ENCODE assay signal across 8 cellular contexts in the genomic region with DNA sequence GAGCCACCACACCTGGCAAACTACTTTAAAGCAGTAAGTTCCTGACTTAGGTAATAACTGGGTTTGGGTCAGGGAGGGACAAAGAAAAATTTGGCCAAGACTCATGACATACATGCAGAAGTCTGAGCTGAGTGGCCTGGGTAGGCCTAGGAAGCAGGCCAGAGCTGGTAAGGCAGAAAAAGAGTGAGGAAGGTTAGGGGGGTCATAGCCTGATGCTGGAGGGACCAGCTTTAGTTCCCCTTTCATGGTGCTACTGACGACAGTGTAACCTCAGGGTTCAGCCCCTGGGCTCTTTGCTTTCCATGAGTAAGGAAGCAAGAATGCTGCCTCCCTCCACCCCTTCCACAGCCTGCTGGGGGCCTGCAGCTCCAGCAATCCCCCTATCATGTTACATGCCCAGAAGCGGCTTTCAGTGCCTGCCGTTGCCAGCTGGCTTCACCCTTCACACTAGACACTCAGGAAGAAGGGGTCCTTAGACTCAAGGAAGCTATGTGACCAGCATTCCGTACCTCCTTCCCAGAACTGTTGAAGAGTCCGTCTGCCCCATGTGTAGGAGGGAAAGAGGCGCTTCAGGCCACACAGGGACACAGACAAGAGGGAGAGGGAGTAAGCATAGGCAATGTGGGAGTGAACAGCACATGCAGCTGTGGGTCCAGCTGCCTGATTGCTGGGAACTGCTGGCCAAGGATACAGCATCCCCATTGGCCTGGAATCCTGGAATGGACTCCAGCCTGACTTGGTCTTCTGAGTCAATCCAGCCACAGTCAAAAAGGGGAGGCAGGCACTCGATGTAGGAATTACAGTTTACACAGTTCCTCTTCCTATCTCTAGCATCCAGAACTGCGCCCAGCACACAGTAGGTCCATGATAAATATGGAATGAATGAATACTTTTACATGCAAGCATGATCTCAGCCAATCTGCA.
DNase-seq lines count a peak whose midpoint lies in the region; ATAC-seq lines count a peak whose summit lies in the region.

No MANE protein-coding gene starts in this region.

- H3K27me3 ChIP-seq in duodenal mucosa (ENCODE audit: control insufficient read depth in 1 of 2, insufficient read depth in 2 of 2, low read length in 2 of 2) (no peaks in the 10 kb centered on the region), mucosa of rectum (ENCODE audit: control insufficient read depth in 2 of 2, insufficient read depth in 2 of 2, low read length in 2 of 2) (peaks cover 0 to 3% of the 10 kb centered on the region in 2 donors)

- H3K4me1 ChIP-seq in duodenal mucosa (ENCODE audit: control insufficient read depth in 1 of 2, insufficient read depth in 2 of 2, low read length in 2 of 2) (peaks cover 36 to 38% of the 10 kb centered on the region in 2 donors), mucosa of rectum (ENCODE audit: control insufficient read depth in 2 of 2, insufficient read depth in 2 of 2, low read length in 2 of 2) (peaks cover 20 to 26% of the 10 kb centered on the region in 2 donors)

- DNase-seq in GM03348 (ENCODE audit: low spot score) = peak; percentile 90
- peak; percentile 33 for DNase-seq in NOMO-1 treated with dmso at 0.1 percent for 144 hours (lab: John Stamatoyannopoulos, UW; ENCODE audit: unreplicated experiment)
- DNase-seq in DMS79 (lab: John Stamatoyannopoulos, UW) = no peak
- DNase-seq in NK-92 (lab: John Stamatoyannopoulos, UW; ENCODE audit: unreplicated experiment) = no peak

- no peak overlapping the region for H3K4me3 ChIP-seq in duodenal mucosa (ENCODE audit: low read depth in 1 of 2, low read length in 2 of 2)
- H3K4me3 ChIP-seq in mucosa of rectum (ENCODE audit: low read length in 2 of 2) = no peak overlapping the region

- ATAC-seq in HG02938 (IDR thresholded peaks at IDR 0.05; ENCODE audit: unreplicated experiment) (no peak), HG02884 (IDR thresholded peaks at IDR 0.05; ENCODE audit: unreplicated experiment) (no peak)

- H3K36me3 ChIP-seq in duodenal mucosa (ENCODE audit: control insufficient read depth in 1 of 2, insufficient read depth in 2 of 2, low read length in 2 of 2) = no peaks in the 10 kb centered on the region
- H3K36me3 ChIP-seq in mucosa of rectum (ENCODE audit: control insufficient read depth in 2 of 2, insufficient read depth in 2 of 2, low read length in 2 of 2) = no peaks in the 10 kb centered on the region

- H3K9me3 ChIP-seq in duodenal mucosa (ENCODE audit: control insufficient read depth in 1 of 2, low read length in 2 of 2) = no peaks in the 10 kb centered on the region
- H3K9me3 ChIP-seq in mucosa of rectum (ENCODE audit: control insufficient read depth in 2 of 2, low read length in 2 of 2) = no peaks in the 10 kb centered on the region

- H3K9ac ChIP-seq in duodenal mucosa (ENCODE audit: low read depth in 1 of 2, low read length in 2 of 2) = no peak overlapping the region
- H3K9ac ChIP-seq in mucosa of rectum (ENCODE audit: low read depth in 1 of 2, low read length in 2 of 2) = peak overlapping the region in 1 of 2 donors; percentile 47

- H3K27ac ChIP-seq in duodenal mucosa (ENCODE audit: low read depth, low read length) (peak overlapping the region; percentile 65), mucosa of rectum (ENCODE audit: low read depth in 2 of 2, low read length in 2 of 2) (peak overlapping the region; percentile 66 to 86)

Comparison
In these comparisons a context has a peak if more than half of its experiments do, and no peak if none do; other contexts are left out.
1. DNase-seq: peak in GM03348 (single experiment) and NOMO-1 treated with dmso at 0.1 percent for 144 hours (single experiment); none in DMS79 (single experiment) and NK-92 (single experiment).